ENCODE assay signal across 8 cellular contexts in genomic region chr1:182143825-182144661, GRCh38.
A peak's percentile ranks its signal among the peaks of the same experiment; 100 is the strongest.
DNase-seq lines count a peak whose midpoint lies in the region; ATAC-seq and TF ChIP-seq lines count a peak whose summit lies in the region.

No MANE protein-coding gene starts in this region.

- no peak for TF ChIP-seq CTCF in SK-N-SH (IDR thresholded peaks at IDR 0.05)

- POLR2A ChIA-PET in SK-N-SH (lab: Yijun Ruan, JAX): interaction anchor here (1.1 to 3.4 kb wide), 3 partner anchors 247 to 455 kb away, joined by 4 to 31 read pairs (median 14); partner anchors contain the start of gene GLUL

- H3K79me2 ChIP-seq in SK-N-SH (ENCODE audit: insufficient read depth): no peaks in the 10 kb centered on the region

- DNase-seq in SK-N-SH (peak; percentile 29), astrocyte of the hippocampus (ENCODE audit: low read depth, low spot score) (peak; percentile 85), inferior parietal cortex (ENCODE audit: extremely low spot score) (peak; percentile 43), foreskin melanocyte (no peak), SHP77 (lab: John Stamatoyannopoulos, UW) (no peak)

- CTCF ChIA-PET in SK-N-SH (lab: Yijun Ruan, JAX): interaction anchor here (0.7 to 7.9 kb wide), 62 partner anchors 9 to 666 kb away, joined by 3 to 350 read pairs (median 6); partner anchors contain the start of genes GLUL and TEDDM1

- no peak for TF ChIP-seq RAD21 in SK-N-SH (IDR thresholded peaks at IDR 0.05; ENCODE audit: low read length)

- no peaks in the 10 kb centered on the region for H3K27me3 ChIP-seq in SK-N-SH (ENCODE audit: insufficient read depth)
- no peaks in the 10 kb centered on the region for H3K27me3 ChIP-seq in skeletal muscle tissue (ENCODE audit: control insufficient read depth in 3 of 3, insufficient read depth in 3 of 3, low read length in 3 of 3)

- H3F3A ChIP-seq in SK-N-SH (replicated peaks; ENCODE audit: insufficient read depth): no peaks in the 10 kb centered on the region

- H3K4me3 ChIP-seq in SK-N-SH (ENCODE audit: low read depth in 2 of 2, low read length in 1 of 2) (no peak overlapping the region), skeletal muscle tissue (ENCODE audit: low read length in 3 of 3) (peak overlapping the region; percentile 0 to 55 (median 49))

- no peaks in the 10 kb centered on the region for H3K9me2 ChIP-seq in SK-N-SH

- H3K27ac ChIP-seq in SK-N-SH (ENCODE audit: low read depth in 2 of 2, low read length in 1 of 2): peak overlapping the region in 1 of 2 experiments; percentile 24; a peak in 1 of 4 replicates
- H3K27ac ChIP-seq in skeletal muscle tissue (ENCODE audit: low read depth, low read length): peak overlapping the region; percentile 84

- H4K20me1 ChIP-seq in SK-N-SH (ENCODE audit: insufficient read depth): no peaks in the 10 kb centered on the region

- H3K9me3 ChIP-seq in SK-N-SH: no peaks in the 10 kb centered on the region
- no peaks in the 10 kb centered on the region for H3K9me3 ChIP-seq in skeletal muscle tissue (ENCODE audit: control insufficient read depth in 3 of 3, low read length in 3 of 3)

- no peak; a peak in 1 of 4 replicates for TF ChIP-seq EP300 in SK-N-SH (IDR thresholded peaks at IDR 0.05; ENCODE audit: borderline replicate concordance in 1 of 2, low read depth in 1 of 2, low read length in 1 of 2)

- H3K9ac ChIP-seq in SK-N-SH (no peak overlapping the region), skeletal muscle tissue (ENCODE audit: low read depth in 1 of 3, low read length in 3 of 3) (peak overlapping the region; percentile 60 to 76 (median 69))

- ATAC-seq in SK-N-SH treated with all-trans-retinoic acid at 6 μM for 48 hours (no peak; the same call in 2 of the 3 replicates), HG03280 (IDR thresholded peaks at IDR 0.05; ENCODE audit: unreplicated experiment) (no peak)

- H2AFZ ChIP-seq in SK-N-SH (ENCODE audit: low read depth): no peak overlapping the region

- H3K36me3 ChIP-seq in SK-N-SH (replicated peaks in 1 of 2; ENCODE audit: control insufficient read depth in 1 of 2, insufficient read depth in 2 of 2, low read length in 1 of 2): no peaks in the 10 kb centered on the region
- H3K36me3 ChIP-seq in skeletal muscle tissue (ENCODE audit: control insufficient read depth in 3 of 3, insufficient read depth in 3 of 3, low read length in 3 of 3): no peaks in the 10 kb centered on the region

- 28% methylated on average over 8 of the region's 8 CpGs for WGBS in SK-N-SH (ENCODE audit: low lambda C conversion rate)

- H3K4me1 ChIP-seq in SK-N-SH (ENCODE audit: control insufficient read depth in 1 of 2, insufficient read depth in 2 of 2, low read depth in 1 of 2, low read length in 1 of 2): peaks cover 0 to 14% of the 10 kb centered on the region in 2 experiments; a peak in 1 of 4 replicates
- peaks cover 28 to 30% (median 30%) of the 10 kb centered on the region in 3 donors for H3K4me1 ChIP-seq in skeletal muscle tissue (ENCODE audit: control insufficient read depth in 3 of 3, insufficient read depth in 3 of 3, low read length in 3 of 3)

- no peak overlapping the region for H3K4me2 ChIP-seq in SK-N-SH

TF ChIP-seq in SK-N-SH, 30 proteins besides CTCF, POLR2A, EP300 and RAD21 (continues in another document):
- TF ChIP-seq MAX (IDR thresholded peaks at IDR 0.05; ENCODE audit: low read depth) (no peak), PBX3 (IDR thresholded peaks at IDR 0.05) (no peak), ZBTB33 (IDR thresholded peaks at IDR 0.05; ENCODE audit: borderline replicate concordance, low read depth) (no peak), EZH2phosphoT487 (IDR thresholded peaks at IDR 0.05; ENCODE audit: borderline replicate concordance, low read depth) (no peak), TAF1 (IDR thresholded peaks at IDR 0.05; ENCODE audit: borderline replicate concordance, low read depth, low read length) (no peak), IRF3 (IDR thresholded peaks at IDR 0.05; ENCODE audit: low read depth, low read length) (no peak), TEAD4 (IDR thresholded peaks at IDR 0.05; ENCODE audit: borderline replicate concordance, insufficient read depth) (no peak)

TF ChIP-seq in SK-N-SH treated with all-trans-retinoic acid at 6 μM for 48 hours, 23 proteins besides CTCF, POLR2A, EP300 and RAD21:
- TF ChIP-seq ZFP30 (CRISPR knock-in tag; IDR thresholded peaks at IDR 0.05) (no peak), CSRNP3 (CRISPR knock-in tag; IDR thresholded peaks at IDR 0.05) (no peak), PATZ1 (CRISPR knock-in tag; IDR thresholded peaks at IDR 0.05; ENCODE audit: borderline replicate concordance) (no peak), PPARA (CRISPR knock-in tag; IDR thresholded peaks at IDR 0.05; ENCODE audit: borderline replicate concordance) (no peak), ZNF70 (CRISPR knock-in tag; IDR thresholded peaks at IDR 0.05) (no peak), ZNF565 (CRISPR knock-in tag; conservative IDR thresholded peaks at IDR 0.05; ENCODE audit: low read depth) (no peak), ARNTL (CRISPR knock-in tag; IDR thresholded peaks at IDR 0.05; ENCODE audit: borderline replicate concordance, low read depth) (no peak), ESRRG (CRISPR knock-in tag; IDR thresholded peaks at IDR 0.05) (no peak), CSDC2 (CRISPR knock-in tag; IDR thresholded peaks at IDR 0.05) (no peak), TOX (CRISPR knock-in tag; IDR thresholded peaks at IDR 0.05; ENCODE audit: borderline replicate concordance) (no peak), SNAI2 (CRISPR knock-in tag; IDR thresholded peaks at IDR 0.05) (no peak), CREB5 (CRISPR knock-in tag; IDR thresholded peaks at IDR 0.05; ENCODE audit: low read depth) (no peak), OSR1 (CRISPR knock-in tag; IDR thresholded peaks at IDR 0.05) (no peak), ISL1 (CRISPR knock-in tag; IDR thresholded peaks at IDR 0.05) (no peak), ZNF8 (CRISPR knock-in tag; IDR thresholded peaks at IDR 0.05) (no peak), POU6F1 (CRISPR knock-in tag; IDR thresholded peaks at IDR 0.05; ENCODE audit: borderline replicate concordance, low read depth) (no peak), ZC3H10 (CRISPR knock-in tag; IDR thresholded peaks at IDR 0.05) (no peak)

Comparison
In these comparisons a context has a peak if more than half of its experiments do, and no peak if none do; other contexts are left out.
1. DNase-seq: peak in SK-N-SH (single experiment), astrocyte of the hippocampus (single experiment) and inferior parietal cortex (single experiment); none in foreskin melanocyte (single experiment) and SHP77 (0 of 2).
2. H3K4me3 ChIP-seq: peak in skeletal muscle tissue (3 of 3); none in SK-N-SH (0 of 2).